Comparison of ENCODE assay signal across 10 cellular contexts in the genomic region with DNA sequence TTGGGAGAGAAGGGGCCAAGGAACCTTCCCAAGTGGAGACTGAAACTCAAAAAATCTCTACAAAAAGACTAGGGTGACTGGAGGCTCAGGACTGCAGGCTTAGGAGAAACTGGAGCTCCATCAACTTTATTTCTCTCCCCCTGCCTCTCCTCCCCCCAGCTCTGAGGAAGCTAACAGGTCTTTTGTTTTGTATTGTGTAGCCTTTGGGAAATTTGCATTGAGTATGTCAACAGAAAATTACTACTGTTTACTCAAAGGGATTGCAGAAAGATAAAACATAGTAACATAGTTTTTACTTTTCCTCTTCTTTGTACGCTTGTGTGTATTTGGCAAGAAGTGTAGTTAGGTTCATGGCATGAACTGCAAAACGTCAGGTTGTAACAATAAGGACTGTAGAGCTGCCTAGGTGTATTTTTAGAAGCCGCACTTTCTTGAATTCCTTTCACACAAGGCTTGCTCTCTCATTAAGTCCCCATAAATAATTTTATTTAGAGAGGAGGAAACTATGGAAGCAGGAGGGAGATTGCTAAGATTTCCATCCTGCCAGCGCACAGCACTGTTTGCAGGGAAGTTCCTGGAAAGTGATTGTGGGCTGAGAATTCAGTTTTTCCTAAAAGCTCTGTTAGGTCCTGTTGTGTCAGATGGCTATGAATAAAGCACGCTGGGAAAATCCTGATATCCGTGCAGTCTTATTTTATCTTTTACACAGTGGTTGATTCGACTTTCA. TPM values are rescaled to one million over a fixed set of nuclear protein-coding genes. Genes with fewer than 3 reads are reported as not detected.
DNase-seq lines count a peak whose midpoint lies in the region; TF ChIP-seq lines count a peak whose summit lies in the region.
"Had no signal": no experiment of that assay in that cellular context is flagged by ENCODE, and none has a peak within 500 bp of the region (broad histone marks: within the 10 kb centered on the region; RNA-seq: fewer than 3 reads in every experiment).

No MANE protein-coding gene starts in this region.

- no peak for TF ChIP-seq EP300 in stomach (IDR thresholded peaks at IDR 0.05)

- H3K9me3 ChIP-seq in SK-N-MC (ENCODE audit: low read depth, low read length) (no peaks in the 10 kb centered on the region), iPS-18c (ENCODE audit: control insufficient read depth, insufficient read depth, low read length) (no peaks in the 10 kb centered on the region), stomach (peaks cover 0 to 14% (median 6%) of the 10 kb centered on the region in 4 donors)

- 12 to 20% (median 17%) methylated on average over 7 of the region's 7 CpGs for WGBS in stomach, 5 donors

- TF ChIP-seq POLR2A in stomach (IDR thresholded peaks at IDR 0.05): no peak

- no peaks in the 10 kb centered on the region for H3K27me3 Mint-ChIP-seq in activated CD4-positive, alpha-beta T cell treated with anti-CD3 and anti-CD28 coated beads, Interleukin-2, amount 10 ng/mL, durations not matched to agents 24 days and 14 days

- TF ChIP-seq CTCF in stomach (IDR thresholded peaks at IDR 0.05) (no peak), GM10266 (IDR thresholded peaks at IDR 0.05; ENCODE audit: control insufficient read depth, insufficient read depth, low read depth, missing control alignments) (no peak)

- H3K27ac Mint-ChIP-seq in activated CD4-positive, alpha-beta T cell treated with anti-CD3 and anti-CD28 coated beads, Interleukin-2, amount 10 ng/mL, durations not matched to agents 24 days and 14 days: peak overlapping the region; percentile 98

- H3K4me3 Mint-ChIP-seq in activated CD4-positive, alpha-beta T cell treated with anti-CD3 and anti-CD28 coated beads, Interleukin-2, amount 10 ng/mL, durations not matched to agents 24 days and 14 days: peak overlapping the region; percentile 96

- H3K27me3 ChIP-seq in stomach: peaks cover 0 to 23% (median 18%) of the 10 kb centered on the region in 3 donors

- peaks cover 11 to 31% (median 27%) of the 10 kb centered on the region in 4 donors for H3K4me1 ChIP-seq in stomach

- H3K36me3 ChIP-seq in SK-N-MC (ENCODE audit: insufficient read depth, low read length) (no peaks in the 10 kb centered on the region), stomach (no peaks in the 10 kb centered on the region)
- H3K36me3 ChIP-seq: brain microvascular endothelial cell had no signal

- peaks cover 10% of the 10 kb centered on the region for H3K9me3 Mint-ChIP-seq in activated CD4-positive, alpha-beta T cell treated with anti-CD3 and anti-CD28 coated beads, Interleukin-2, amount 10 ng/mL, durations not matched to agents 24 days and 14 days

- intact Hi-C loops in activated CD4-positive, alpha-beta T cell treated with anti-CD3 and anti-CD28 coated beads, Interleukin-2, amount 10 ng/mL, durations not matched to agents 24 days and 14 days (cut with micrococcal nuclease): loop anchor here (5.0 kb wide), 1 partner anchor 56 kb away; no protein-coding TSS in a partner anchor
- intact Hi-C loops in stomach (cut with DNase I; ENCODE audit: low total_unique reads): no loop called here

- peak; percentile 62 for DNase-seq in activated CD4-positive, alpha-beta T cell treated with anti-CD3 and anti-CD28 coated beads, Interleukin-2, amount 10 ng/mL, durations not matched to agents 24 days and 14 days
- no peak for DNase-seq in activated CD4-positive, alpha-beta T cell treated with anti-CD3 and anti-CD28 coated beads for 4 hours
- DNase-seq in SK-N-MC (ENCODE audit: low read depth, low spot score) (no peak), stomach (no peak), GM10266 (ENCODE audit: extremely low spot score) (no peak), dermis blood vessel endothelial cell (no peak), NCI-H524 (lab: John Stamatoyannopoulos, UW) (no peak)
- DNase-seq: brain microvascular endothelial cell, NCI-H1436 had no signal

- peaks cover 34% of the 10 kb centered on the region for H3K4me1 Mint-ChIP-seq in activated CD4-positive, alpha-beta T cell treated with anti-CD3 and anti-CD28 coated beads, Interleukin-2, amount 10 ng/mL, durations not matched to agents 24 days and 14 days

- no peak overlapping the region for H3K9ac ChIP-seq in SK-N-MC (ENCODE audit: insufficient read length)

- no peak overlapping the region for H3K27ac ChIP-seq in SK-N-MC
- peak overlapping the region in 3 of 5 donors; percentile 55 to 85 (median 80) for H3K27ac ChIP-seq in stomach
- H3K27ac ChIP-seq: brain microvascular endothelial cell had no signal

- peaks cover 81% of the 10 kb centered on the region for H3K36me3 Mint-ChIP-seq in activated CD4-positive, alpha-beta T cell treated with anti-CD3 and anti-CD28 coated beads, Interleukin-2, amount 10 ng/mL, durations not matched to agents 24 days and 14 days (ENCODE audit: low read depth)

- peak overlapping the region; percentile 71 for H3K4me3 ChIP-seq in SK-N-MC
- peak overlapping the region; percentile 69 for H3K4me3 ChIP-seq in iPS-18c (ENCODE audit: insufficient read depth, low read depth, low read length)
- H3K4me3 ChIP-seq in stomach: peak overlapping the region; percentile 62 to 73 (median 70)

RNA-seq across cellular contexts. Expression of a gene that starts 21.1 kb away (rescaled TPM):
- 561 and 571 TPM in 2 replicates for total RNA-seq in activated CD4-positive, alpha-beta T cell treated with anti-CD3 and anti-CD28 coated beads, Interleukin-2, amount 10 ng/mL, durations not matched to agents 24 days and 14 days
- 100 to 1,000 TPM in 2 of 5 donors, 10 to 100 TPM in 3; 53.9 to 168 (median 67.2) TPM for total RNA-seq in stomach
- polyA plus RNA-seq in stomach: 10 to 100 TPM in 1 of 3 donors, 1 to 10 TPM in 2; 7.7 to 18.8 (median 10.0) TPM
- 12.1 and 20.1 TPM in 2 replicates for total RNA-seq in dermis blood vessel endothelial cell
